In genomic region chr22:32644252-32645100, GRCh38 we compare ENCODE assay signal across 1 cellular context.
TF ChIP-seq lines count a peak whose summit lies in the region.

No MANE protein-coding gene starts in this region.

TF ChIP-seq in HepG2, 621 proteins besides CTCF, POLR2A, EP300 and RAD21 (continued from another document and continues in another):
- TF ChIP-seq RFXAP (CRISPR knock-in tag; IDR thresholded peaks at IDR 0.05; ENCODE audit: borderline replicate concordance), result no peak; the same call in 1 of the 2 replicates
- no peak for TF ChIP-seq TAF15 (IDR thresholded peaks at IDR 0.05; ENCODE audit: low read depth, low read length, poor library complexity, severe bottlenecking)
- TF ChIP-seq DDIT3 (CRISPR knock-in tag; IDR thresholded peaks at IDR 0.05), result no peak
- peak; percentile 92 for TF ChIP-seq RXRB (CRISPR knock-in tag; IDR thresholded peaks at IDR 0.05; ENCODE audit: borderline replicate concordance)
- TF ChIP-seq NFE2 (CRISPR knock-in tag; IDR thresholded peaks at IDR 0.05), result no peak
- no peak for TF ChIP-seq ZNF660 (CRISPR knock-in tag; IDR thresholded peaks at IDR 0.05; ENCODE audit: borderline replicate concordance, low read depth)
- TF ChIP-seq RXRA (CRISPR knock-in tag; IDR thresholded peaks at IDR 0.05), result peak; percentile 82
- TF ChIP-seq ZNF747 (CRISPR knock-in tag; IDR thresholded peaks at IDR 0.05; ENCODE audit: borderline replicate concordance), result peak; percentile 95; the same call in 1 of the 2 replicates
- TF ChIP-seq ZBTB26 (CRISPR knock-in tag; IDR thresholded peaks at IDR 0.05; ENCODE audit: borderline replicate concordance), result no peak; the same call in none of the 2 replicates
- TF ChIP-seq NONO (IDR thresholded peaks at IDR 0.05), result no peak
- peak; percentile 63 for TF ChIP-seq NONO (CRISPR knock-in tag; conservative IDR thresholded peaks at IDR 0.05)
- peak; percentile 73; the same call in 1 of the 2 replicates for TF ChIP-seq CBFB (CRISPR knock-in tag; IDR thresholded peaks at IDR 0.05)
- peak; percentile 98 for TF ChIP-seq ZNF792 (CRISPR knock-in tag; IDR thresholded peaks at IDR 0.05)
- 0 out of 2 replicates have a peak, but pooled peaks have one; percentile 48 for TF ChIP-seq EEA1 (CRISPR knock-in tag; IDR thresholded peaks at IDR 0.05; ENCODE audit: borderline replicate concordance)
- TF ChIP-seq ZNF10 (CRISPR knock-in tag; IDR thresholded peaks at IDR 0.05; ENCODE audit: borderline replicate concordance, low read depth), result no peak
- TF ChIP-seq, protein P1, sequence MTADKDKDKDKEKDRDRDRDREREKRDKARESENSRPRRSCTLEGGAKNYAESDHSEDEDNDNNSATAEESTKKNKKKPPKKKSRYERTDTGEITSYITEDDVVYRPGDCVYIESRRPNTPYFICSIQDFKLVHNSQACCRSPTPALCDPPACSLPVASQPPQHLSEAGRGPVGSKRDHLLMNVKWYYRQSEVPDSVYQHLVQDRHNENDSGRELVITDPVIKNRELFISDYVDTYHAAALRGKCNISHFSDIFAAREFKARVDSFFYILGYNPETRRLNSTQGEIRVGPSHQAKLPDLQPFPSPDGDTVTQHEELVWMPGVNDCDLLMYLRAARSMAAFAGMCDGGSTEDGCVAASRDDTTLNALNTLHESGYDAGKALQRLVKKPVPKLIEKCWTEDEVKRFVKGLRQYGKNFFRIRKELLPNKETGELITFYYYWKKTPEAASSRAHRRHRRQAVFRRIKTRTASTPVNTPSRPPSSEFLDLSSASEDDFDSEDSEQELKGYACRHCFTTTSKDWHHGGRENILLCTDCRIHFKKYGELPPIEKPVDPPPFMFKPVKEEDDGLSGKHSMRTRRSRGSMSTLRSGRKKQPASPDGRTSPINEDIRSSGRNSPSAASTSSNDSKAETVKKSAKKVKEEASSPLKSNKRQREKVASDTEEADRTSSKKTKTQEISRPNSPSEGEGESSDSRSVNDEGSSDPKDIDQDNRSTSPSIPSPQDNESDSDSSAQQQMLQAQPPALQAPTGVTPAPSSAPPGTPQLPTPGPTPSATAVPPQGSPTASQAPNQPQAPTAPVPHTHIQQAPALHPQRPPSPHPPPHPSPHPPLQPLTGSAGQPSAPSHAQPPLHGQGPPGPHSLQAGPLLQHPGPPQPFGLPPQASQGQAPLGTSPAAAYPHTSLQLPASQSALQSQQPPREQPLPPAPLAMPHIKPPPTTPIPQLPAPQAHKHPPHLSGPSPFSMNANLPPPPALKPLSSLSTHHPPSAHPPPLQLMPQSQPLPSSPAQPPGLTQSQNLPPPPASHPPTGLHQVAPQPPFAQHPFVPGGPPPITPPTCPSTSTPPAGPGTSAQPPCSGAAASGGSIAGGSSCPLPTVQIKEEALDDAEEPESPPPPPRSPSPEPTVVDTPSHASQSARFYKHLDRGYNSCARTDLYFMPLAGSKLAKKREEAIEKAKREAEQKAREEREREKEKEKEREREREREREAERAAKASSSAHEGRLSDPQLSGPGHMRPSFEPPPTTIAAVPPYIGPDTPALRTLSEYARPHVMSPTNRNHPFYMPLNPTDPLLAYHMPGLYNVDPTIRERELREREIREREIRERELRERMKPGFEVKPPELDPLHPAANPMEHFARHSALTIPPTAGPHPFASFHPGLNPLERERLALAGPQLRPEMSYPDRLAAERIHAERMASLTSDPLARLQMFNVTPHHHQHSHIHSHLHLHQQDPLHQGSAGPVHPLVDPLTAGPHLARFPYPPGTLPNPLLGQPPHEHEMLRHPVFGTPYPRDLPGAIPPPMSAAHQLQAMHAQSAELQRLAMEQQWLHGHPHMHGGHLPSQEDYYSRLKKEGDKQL (CRISPR knock-in tag; IDR thresholded peaks at IDR 0.05; ENCODE audit: low read depth), result peak; percentile 86
- TF ChIP-seq MAF1 (CRISPR knock-in tag; IDR thresholded peaks at IDR 0.05; ENCODE audit: borderline replicate concordance), result no peak
- no peak; the same call in 1 of the 2 replicates for TF ChIP-seq ZNF354B (CRISPR knock-in tag; IDR thresholded peaks at IDR 0.05)
- no peak for TF ChIP-seq SOX6 (IDR thresholded peaks at IDR 0.05)
- TF ChIP-seq SOX6 (CRISPR knock-in tag; IDR thresholded peaks at IDR 0.05), result peak; percentile 93
- TF ChIP-seq, protein P2, sequence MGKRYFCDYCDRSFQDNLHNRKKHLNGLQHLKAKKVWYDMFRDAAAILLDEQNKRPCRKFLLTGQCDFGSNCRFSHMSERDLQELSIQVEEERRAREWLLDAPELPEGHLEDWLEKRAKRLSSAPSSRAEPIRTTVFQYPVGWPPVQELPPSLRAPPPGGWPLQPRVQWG (CRISPR knock-in tag; IDR thresholded peaks at IDR 0.05; ENCODE audit: borderline replicate concordance, low read depth), result no peak
- peak; percentile 93 for TF ChIP-seq HIVEP1 (CRISPR knock-in tag; IDR thresholded peaks at IDR 0.05)
- TF ChIP-seq NR3C1 (CRISPR knock-in tag; IDR thresholded peaks at IDR 0.05), result no peak
- no peak for TF ChIP-seq SNAI1 (CRISPR knock-in tag; IDR thresholded peaks at IDR 0.05; ENCODE audit: borderline replicate concordance)
- TF ChIP-seq HNF4G (IDR thresholded peaks at IDR 0.05; ENCODE audit: borderline replicate concordance, low read depth, low read length), result peak; percentile 31; the same call in 1 of the 2 replicates
- peak; percentile 83; the same call in 1 of the 2 replicates for TF ChIP-seq HNF4G (CRISPR knock-in tag; IDR thresholded peaks at IDR 0.05; ENCODE audit: borderline replicate concordance, low read depth)
- TF ChIP-seq SP2 (CRISPR knock-in tag; IDR thresholded peaks at IDR 0.05), result no peak
- TF ChIP-seq SOX13 (IDR thresholded peaks at IDR 0.05), result peak; percentile 76
- peak in 1 of 2 experiments; percentile 88; a peak in 2 of 4 replicates for TF ChIP-seq SOX13 (CRISPR knock-in tag; conservative IDR thresholded peaks at IDR 0.05 in 1 of 2, IDR thresholded peaks at IDR 0.05 in 1 of 2)
- peak; percentile 61 for TF ChIP-seq RBFOX2 (IDR thresholded peaks at IDR 0.05; ENCODE audit: low read depth, low read length)
- TF ChIP-seq ZNF737 (CRISPR knock-in tag; IDR thresholded peaks at IDR 0.05; ENCODE audit: borderline replicate concordance), result no peak
- no peak for TF ChIP-seq NCOA1 (CRISPR knock-in tag; IDR thresholded peaks at IDR 0.05)
- peak; percentile 94 for TF ChIP-seq MXD4 (CRISPR knock-in tag; IDR thresholded peaks at IDR 0.05)
- no peak for TF ChIP-seq JDP2 (CRISPR knock-in tag; IDR thresholded peaks at IDR 0.05; ENCODE audit: borderline replicate concordance)
- TF ChIP-seq ATF7 (IDR thresholded peaks at IDR 0.05), result no peak
- peak; percentile 93 for TF ChIP-seq ATF7 (CRISPR knock-in tag; IDR thresholded peaks at IDR 0.05)
- TF ChIP-seq ZNF430 (CRISPR knock-in tag; IDR thresholded peaks at IDR 0.05), result peak; percentile 93
- no peak for TF ChIP-seq MBNL3 (CRISPR knock-in tag; conservative IDR thresholded peaks at IDR 0.05)
- TF ChIP-seq, protein P3, sequence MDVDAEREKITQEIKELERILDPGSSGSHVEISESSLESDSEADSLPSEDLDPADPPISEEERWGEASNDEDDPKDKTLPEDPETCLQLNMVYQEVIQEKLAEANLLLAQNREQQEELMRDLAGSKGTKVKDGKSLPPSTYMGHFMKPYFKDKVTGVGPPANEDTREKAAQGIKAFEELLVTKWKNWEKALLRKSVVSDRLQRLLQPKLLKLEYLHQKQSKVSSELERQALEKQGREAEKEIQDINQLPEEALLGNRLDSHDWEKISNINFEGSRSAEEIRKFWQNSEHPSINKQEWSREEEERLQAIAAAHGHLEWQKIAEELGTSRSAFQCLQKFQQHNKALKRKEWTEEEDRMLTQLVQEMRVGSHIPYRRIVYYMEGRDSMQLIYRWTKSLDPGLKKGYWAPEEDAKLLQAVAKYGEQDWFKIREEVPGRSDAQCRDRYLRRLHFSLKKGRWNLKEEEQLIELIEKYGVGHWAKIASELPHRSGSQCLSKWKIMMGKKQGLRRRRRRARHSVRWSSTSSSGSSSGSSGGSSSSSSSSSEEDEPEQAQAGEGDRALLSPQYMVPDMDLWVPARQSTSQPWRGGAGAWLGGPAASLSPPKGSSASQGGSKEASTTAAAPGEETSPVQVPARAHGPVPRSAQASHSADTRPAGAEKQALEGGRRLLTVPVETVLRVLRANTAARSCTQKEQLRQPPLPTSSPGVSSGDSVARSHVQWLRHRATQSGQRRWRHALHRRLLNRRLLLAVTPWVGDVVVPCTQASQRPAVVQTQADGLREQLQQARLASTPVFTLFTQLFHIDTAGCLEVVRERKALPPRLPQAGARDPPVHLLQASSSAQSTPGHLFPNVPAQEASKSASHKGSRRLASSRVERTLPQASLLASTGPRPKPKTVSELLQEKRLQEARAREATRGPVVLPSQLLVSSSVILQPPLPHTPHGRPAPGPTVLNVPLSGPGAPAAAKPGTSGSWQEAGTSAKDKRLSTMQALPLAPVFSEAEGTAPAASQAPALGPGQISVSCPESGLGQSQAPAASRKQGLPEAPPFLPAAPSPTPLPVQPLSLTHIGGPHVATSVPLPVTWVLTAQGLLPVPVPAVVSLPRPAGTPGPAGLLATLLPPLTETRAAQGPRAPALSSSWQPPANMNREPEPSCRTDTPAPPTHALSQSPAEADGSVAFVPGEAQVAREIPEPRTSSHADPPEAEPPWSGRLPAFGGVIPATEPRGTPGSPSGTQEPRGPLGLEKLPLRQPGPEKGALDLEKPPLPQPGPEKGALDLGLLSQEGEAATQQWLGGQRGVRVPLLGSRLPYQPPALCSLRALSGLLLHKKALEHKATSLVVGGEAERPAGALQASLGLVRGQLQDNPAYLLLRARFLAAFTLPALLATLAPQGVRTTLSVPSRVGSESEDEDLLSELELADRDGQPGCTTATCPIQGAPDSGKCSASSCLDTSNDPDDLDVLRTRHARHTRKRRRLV (CRISPR knock-in tag; IDR thresholded peaks at IDR 0.05), result no peak
- peak; percentile 53; the same call in 1 of the 2 replicates for TF ChIP-seq ZBTB33 (CRISPR knock-in tag; IDR thresholded peaks at IDR 0.05)
- no peak for TF ChIP-seq NCOA5 (CRISPR knock-in tag; IDR thresholded peaks at IDR 0.05)
- TF ChIP-seq SUZ12 (IDR thresholded peaks at IDR 0.05; ENCODE audit: low read depth, low read length), result no peak
- peak; percentile 28; the same call in 1 of the 2 replicates for TF ChIP-seq ATF3 (CRISPR knock-in tag; IDR thresholded peaks at IDR 0.05)
- TF ChIP-seq FOXC1 (CRISPR knock-in tag; IDR thresholded peaks at IDR 0.05; ENCODE audit: borderline replicate concordance), result peak; percentile 91; the same call in 1 of the 2 replicates
- TF ChIP-seq ZNF782 (CRISPR knock-in tag; IDR thresholded peaks at IDR 0.05; ENCODE audit: borderline replicate concordance), result peak; percentile 84; the same call in 1 of the 2 replicates
- TF ChIP-seq ZBTB3 (CRISPR knock-in tag; IDR thresholded peaks at IDR 0.05; ENCODE audit: borderline replicate concordance, low read depth), result peak; percentile 96; the same call in 1 of the 2 replicates
- peak; percentile 89 for TF ChIP-seq ZNF343 (CRISPR knock-in tag; IDR thresholded peaks at IDR 0.05)
- no peak for TF ChIP-seq CAMTA2 (CRISPR knock-in tag; IDR thresholded peaks at IDR 0.05; ENCODE audit: borderline replicate concordance)
- TF ChIP-seq PCBP2 (optimal IDR thresholded peaks at IDR 0.05; ENCODE audit: low read depth, low read length, poor library complexity, severe bottlenecking), result no peak
- no peak for TF ChIP-seq ZNF562 (CRISPR knock-in tag; IDR thresholded peaks at IDR 0.05; ENCODE audit: borderline replicate concordance)
- 0 out of 2 replicates have a peak, but pooled peaks have one; percentile 74 for TF ChIP-seq ZNF30 (CRISPR knock-in tag; IDR thresholded peaks at IDR 0.05)
- TF ChIP-seq ZNF367 (CRISPR knock-in tag; IDR thresholded peaks at IDR 0.05; ENCODE audit: borderline replicate concordance), result no peak; the same call in 1 of the 2 replicates
